Comparison of ENCODE assay signal across 12 cellular contexts in genomic region chr6:14746139-14746837, GRCh38.
"Had no signal": no experiment of that assay in that cellular context is flagged by ENCODE, and none has a peak within 500 bp of the region (broad histone marks: within the 10 kb centered on the region; RNA-seq: fewer than 3 reads in every experiment).

No MANE protein-coding gene starts in this region.

- H3K9ac ChIP-seq: neural progenitor cell had no signal

- H3K27ac ChIP-seq: brain microvascular endothelial cell, neural progenitor cell, transverse colon had no signal

- H3K9me3 ChIP-seq: transverse colon had no signal

- H3K27me3 ChIP-seq: brain microvascular endothelial cell, neural progenitor cell, transverse colon had no signal

- H2AFZ ChIP-seq: neural progenitor cell had no signal

- H3K27ac Mint-ChIP-seq: endodermal cell, neural progenitor cell had no signal

- H3K4me1 ChIP-seq: transverse colon had no signal

- H3K36me3 Mint-ChIP-seq: neural progenitor cell had no signal

- H3K4me2 ChIP-seq: neural progenitor cell had no signal

- H3K36me3 ChIP-seq: brain microvascular endothelial cell, neural progenitor cell, transverse colon had no signal

- H3K4me3 ChIP-seq: neural progenitor cell, transverse colon had no signal

- DNase-seq: activated naive CD4-positive, alpha-beta T cell treated with Interleukin-2 at 50 U/mL for 16 hours; activated T-cell treated with anti-CD3 and anti-CD28 coated beads, Interleukin-2, amount 50 U/mL, for 48 hours; brain microvascular endothelial cell; endodermal cell; erythroblast; hippocampal formation; left ventricle myocardium superior; retina; stimulated activated CD4-positive, alpha-beta T cell treated with anti-CD3 and anti-CD28 coated beads, Interleukin-15, amount 100 ng/mL, for 24 hours; stimulated activated CD4-positive, alpha-beta T cell treated with anti-CD3 and anti-CD28 coated beads, Interleukin-4, amount 100 ng/mL, for 24 hours; transverse colon had no signal

- H3K4me3 Mint-ChIP-seq: endodermal cell, neural progenitor cell had no signal

- ATAC-seq: left ventricle myocardium superior had no signal
